In genomic region chr7:123774498-123774897, GRCh38 we compare ENCODE assay signal across 24 cellular contexts. TPM values are rescaled to one million over a fixed set of nuclear protein-coding genes. Genes with fewer than 3 reads are reported as not detected.
DNase-seq lines count a peak whose midpoint lies in the region; ATAC-seq, FAIRE-seq and TF ChIP-seq lines count a peak whose summit lies in the region.
"Had no signal": no experiment of that assay in that cellular context is flagged by ENCODE, and none has a peak within 500 bp of the region (broad histone marks: within the 10 kb centered on the region; RNA-seq: fewer than 3 reads in every experiment).

No MANE protein-coding gene starts in this region.

- no TSS peak for BruUV-seq in PC-3 (replicated peaks; lab: Mats Ljungman, UMichigan)

- POLR2A ChIA-PET in A549 (lab: Yijun Ruan, JAX): interaction anchor here (2.4 kb wide), 1 partner anchor 25 kb away, joined by 18 read pairs; the partner anchor contains the start of gene WASL
- POLR2A ChIA-PET in PC-3 (lab: Charles Lee; ENCODE audit: unreplicated experiment): no interaction called here

- dilution Hi-C loops in keratinocyte (cut with MboI; ENCODE audit: extremely low pct_ligation_motif_present, low sequenced_read_pairs): no loop called here

- H3K9me3 ChIP-seq in A549 (no peaks in the 10 kb centered on the region), PC-3 (ENCODE audit: low read length) (no peaks in the 10 kb centered on the region), keratinocyte (ENCODE audit: control insufficient read depth, low read depth, low read length) (no peaks in the 10 kb centered on the region), lung (ENCODE audit: control insufficient read depth in 2 of 2, insufficient read depth in 1 of 2, low read length in 1 of 2) (no peaks in the 10 kb centered on the region)
- H3K9me3 ChIP-seq: BE2C; BLaER1 treated with 17β-estradiol and CSF1 and Interleukin-3, amounts not matched to agents 10 nM and 100 nM had no signal

- no peak for TF ChIP-seq CTCF in A549 (IDR thresholded peaks at IDR 0.05)
- TF ChIP-seq CTCF in PC-3 (conservative IDR thresholded peaks at IDR 0.05; ENCODE audit: low read depth, low read length): no peak
- TF ChIP-seq CTCF in keratinocyte (optimal IDR thresholded peaks at IDR 0.05 in 1 of 3, IDR thresholded peaks at IDR 0.05 in 1 of 3, conservative IDR thresholded peaks at IDR 0.05 in 1 of 3; ENCODE audit: extremely low read depth in 1 of 3, insufficient read depth in 2 of 3, low read length in 3 of 3): no peak
- TF ChIP-seq CTCF in lung (IDR thresholded peaks at IDR 0.05; ENCODE audit: control extremely low read depth, extremely low read depth): no peak
- no peak for TF ChIP-seq CTCF in dorsolateral prefrontal cortex (IDR thresholded peaks at IDR 0.05 in 54 of 56, conservative IDR thresholded peaks at IDR 0.05 in 2 of 56; ENCODE audit: low read depth in 1 of 56, partially characterized antibody in 56 of 56)

- H3K4me2 ChIP-seq in A549 (peak overlapping the region; percentile 66; the same call in 1 of the 3 replicates), PC-3 (ENCODE audit: low read length) (peak overlapping the region; percentile 54; the same call in 1 of the 2 replicates), keratinocyte (ENCODE audit: control insufficient read depth, extremely low read depth, insufficient read depth, low read depth, low read length) (no peak overlapping the region)
- H3K4me2 ChIP-seq: BLaER1 treated with 17β-estradiol and CSF1 and Interleukin-3, amounts not matched to agents 10 nM and 100 nM had no signal

- H4K20me1 ChIP-seq in PC-3 (ENCODE audit: low read length): no peaks in the 10 kb centered on the region
- H4K20me1 ChIP-seq in keratinocyte (ENCODE audit: control insufficient read depth, extremely low read depth, insufficient read depth, low read length): no peaks in the 10 kb centered on the region
- H4K20me1 ChIP-seq: BLaER1 treated with 17β-estradiol and CSF1 and Interleukin-3, amounts not matched to agents 10 nM and 100 nM had no signal

- no peak for TF ChIP-seq POLR2A in A549 (IDR thresholded peaks at IDR 0.05; ENCODE audit: low read length)

- H3K9me2 ChIP-seq in PC-3 (replicated peaks; ENCODE audit: low read length): no peaks in the 10 kb centered on the region

- H3K36me3 ChIP-seq in PC-3 (ENCODE audit: low read depth, low read length): no peaks in the 10 kb centered on the region
- H3K36me3 ChIP-seq in keratinocyte (ENCODE audit: control insufficient read depth in 2 of 2, extremely low read depth in 1 of 2, insufficient read depth in 2 of 2, low read length in 2 of 2): no peaks in the 10 kb centered on the region
- no peaks in the 10 kb centered on the region for H3K36me3 ChIP-seq in lung (ENCODE audit: control insufficient read depth in 2 of 2, insufficient read depth in 2 of 2, low read length in 2 of 2)
- H3K36me3 ChIP-seq: BE2C; BLaER1 treated with 17β-estradiol and CSF1 and Interleukin-3, amounts not matched to agents 10 nM and 100 nM had no signal

- FAIRE-seq in A549 (lab: Jason Lieb, UNC) (no peak), keratinocyte (lab: Jason Lieb, UNC) (peak; percentile 80)
- FAIRE-seq: A204.1, GM12891, GM18507, H1 had no signal

- no peaks in the 10 kb centered on the region for H3F3A ChIP-seq in PC-3 (ENCODE audit: low read length, unreplicated experiment)

- H3K4me3 ChIP-seq in A549 (no peak overlapping the region), PC-3 (ENCODE audit: low read length) (no peak overlapping the region), keratinocyte (ENCODE audit: control insufficient read depth in 2 of 3, extremely low read depth in 1 of 3, insufficient read depth in 2 of 3, low read depth in 1 of 3, low read length in 3 of 3) (no peak overlapping the region), lung (no peak overlapping the region), dorsolateral prefrontal cortex (no peak overlapping the region)
- H3K4me3 ChIP-seq: BLaER1 treated with 17β-estradiol and CSF1 and Interleukin-3, amounts not matched to agents 10 nM and 100 nM had no signal

- H3K4me1 ChIP-seq in A549: peaks cover 48% of the 10 kb centered on the region
- peaks cover 50% of the 10 kb centered on the region for H3K4me1 ChIP-seq in PC-3 (ENCODE audit: insufficient read depth, low read length)
- H3K4me1 ChIP-seq in keratinocyte (ENCODE audit: control insufficient read depth, extremely low read depth, insufficient read depth, low read length): peaks cover 21% of the 10 kb centered on the region
- no peaks in the 10 kb centered on the region for H3K4me1 ChIP-seq in lung (ENCODE audit: control insufficient read depth in 2 of 2, insufficient read depth in 2 of 2, low read length in 2 of 2)
- H3K4me1 ChIP-seq: BE2C had no signal

- no peak for TF ChIP-seq RAD21 in A549 (conservative IDR thresholded peaks at IDR 0.05 in 1 of 2, IDR thresholded peaks at IDR 0.05 in 1 of 2)

- 82% methylated on average over 4 of the region's 4 CpGs for WGBS in A549 (ENCODE audit: missing lambda C conversion rate)
- 71 to 89% methylated on average over 4 of the region's 4 CpGs for WGBS in lung, 2 donors

- ATAC-seq in A549 (no peak), PC-3 (no peak), lung (ENCODE audit: insufficient read depth, low FRiP score) (peak; percentile 32), GM21723 (IDR thresholded peaks at IDR 0.05; ENCODE audit: unreplicated experiment) (no peak)

- CTCF ChIA-PET in A549 (lab: Yijun Ruan, JAX): interaction anchor here (1.3 to 4.7 kb wide), 5 partner anchors 18 to 97 kb away, joined by 4 to 22 read pairs (median 9); partner anchors contain the start of gene WASL
- CTCF ChIA-PET in PC-3 (lab: Charles Lee): interaction anchor here (0.5 kb wide), 1 partner anchor 58 kb away, joined by 3 read pairs; no protein-coding TSS in a partner anchor

- intact Hi-C loops in PC-3 (cut with micrococcal nuclease) (no loop called here), dorsolateral prefrontal cortex (cut with DNase I) (no loop called here)

- no peak overlapping the region for H3K9ac ChIP-seq in PC-3 (ENCODE audit: low read length)
- no peak overlapping the region for H3K9ac ChIP-seq in keratinocyte (ENCODE audit: control insufficient read depth, extremely low read depth, insufficient read depth, low read length)
- H3K9ac ChIP-seq: BLaER1 treated with 17β-estradiol and CSF1 and Interleukin-3, amounts not matched to agents 10 nM and 100 nM had no signal

- H3K79me2 ChIP-seq in PC-3 (ENCODE audit: low read length) (no peaks in the 10 kb centered on the region), keratinocyte (ENCODE audit: control insufficient read depth, insufficient read depth, low read length) (no peaks in the 10 kb centered on the region)

- no peaks in the 10 kb centered on the region for H3K9me1 ChIP-seq in keratinocyte (ENCODE audit: control insufficient read depth, extremely low read depth, insufficient read depth, low read length)

- H3K27me3 ChIP-seq in PC-3 (ENCODE audit: low read length) (no peaks in the 10 kb centered on the region), keratinocyte (ENCODE audit: control insufficient read depth, extremely low read depth, insufficient read depth, low read length) (no peaks in the 10 kb centered on the region), lung (ENCODE audit: control insufficient read depth, insufficient read depth) (no peaks in the 10 kb centered on the region), dorsolateral prefrontal cortex (peaks cover 0 to 10% (median 0%) of the 10 kb centered on the region in 45 donors)
- H3K27me3 ChIP-seq: BLaER1 treated with 17β-estradiol and CSF1 and Interleukin-3, amounts not matched to agents 10 nM and 100 nM had no signal

- TF ChIP-seq EP300 in A549 (IDR thresholded peaks at IDR 0.05): no peak

- peak overlapping the region in 1 of 2 experiments; percentile 70; a peak in 3 of 6 replicates for H3K27ac ChIP-seq in A549
- H3K27ac ChIP-seq in PC-3 (ENCODE audit: low read length): peak overlapping the region; percentile 77; the same call in 1 of the 2 replicates
- H3K27ac ChIP-seq in keratinocyte (ENCODE audit: control insufficient read depth, insufficient read depth, low read length): no peak overlapping the region
- H3K27ac ChIP-seq in lung (ENCODE audit: low read depth in 1 of 2, low read length in 1 of 2): no peak overlapping the region
- H3K27ac ChIP-seq in dorsolateral prefrontal cortex: no peak overlapping the region
- H3K27ac ChIP-seq: 22Rv1; BLaER1 treated with 17β-estradiol and CSF1 and Interleukin-3, amounts not matched to agents 10 nM and 100 nM had no signal

- H2AFZ ChIP-seq in PC-3 (ENCODE audit: low read length) (no peak overlapping the region), keratinocyte (ENCODE audit: control insufficient read depth, low read length) (no peak overlapping the region)

- DNase-seq in A549 (ENCODE audit: low read depth in 1 of 2, low spot score in 1 of 2): no peak
- DNase-seq in PC-3: no peak
- no peak for DNase-seq in keratinocyte (ENCODE audit: low read depth, low spot score)
- DNase-seq in lung (ENCODE audit: low spot score): no peak
- no peak for DNase-seq in activated CD4-positive, CD25-positive, alpha-beta regulatory T cell treated with anti-CD3 and anti-CD28 coated beads, Interleukin-2, amount 50 U/mL, for 72 hours
- DNase-seq in dorsolateral prefrontal cortex: no peak
- no peak for DNase-seq in iPS-NIHi7 (ENCODE audit: extremely low spot score)
- DNase-seq: ACHN; AML-193; BE2C; CD4-positive, alpha-beta T cell; CD8-positive, alpha-beta memory T cell; DMS53; DMS79 treated with DMSO at 0.1 percent for 48 hours; GF-D8; H7; HCEC 1CT had no signal

RNA-seq across cellular contexts. Expression of gene WASL, which starts 25.7 kb away (rescaled TPM):
- polyA plus RNA-seq in A549 (2011; rRNA removed): 18.5 and 21.2 TPM in 2 replicates
- polyA plus RNA-seq in A549 (2012; cell fraction: cytosol; rRNA removed): 7.1 and 9.5 TPM in 2 replicates
- polyA plus RNA-seq in A549 (2012; cell fraction: nucleus; rRNA removed): 5.2 and 5.6 TPM in 2 replicates
- 18.6 to 21.0 TPM (median 20.2 TPM) in 3 replicates for polyA plus RNA-seq in A549 (2017; fragmentation: RNase III; extraction: RNeasy Plus Mini Kit Qiagen cat#74134 plus additional on column Dnase treatment)
- 6.2 and 7.5 TPM in 2 replicates for polyA minus RNA-seq in A549 (2011; rRNA and poly(A)+ RNA removed)
- total RNA-seq in PC-3 (2014; rRNA removed): 8.5 and 10.9 TPM in 2 replicates
- 9.5 to 17.5 TPM (median 15.9 TPM) in 3 replicates for polyA plus RNA-seq in keratinocyte
- 25.5 TPM for polyA plus RNA-seq in keratinocyte (2011; ENCODE audit: low read depth)
- 14.2 and 23.6 TPM in 2 replicates for polyA plus RNA-seq in keratinocyte (2011; cell fraction: cytosol; rRNA removed)
- polyA plus RNA-seq in keratinocyte (2011; cell fraction: nucleus; rRNA removed): 12.6 and 15.4 TPM in 2 replicates
- polyA plus RNA-seq in keratinocyte (2012; ENCODE audit: low replicate concordance): 22.6 and 35.5 TPM in 2 replicates
- 6.2 to 11.4 TPM (median 6.9 TPM) in 3 replicates for polyA minus RNA-seq in keratinocyte
- 9.4 TPM for polyA minus RNA-seq in keratinocyte (2011; cell fraction: cytosol; rRNA and poly(A)+ RNA removed)
- 10.4 and 19.6 TPM in 2 replicates for polyA minus RNA-seq in keratinocyte (2011; cell fraction: nucleus; rRNA and poly(A)+ RNA removed)
- 10 to 100 TPM; 28.3 to 52.7 TPM for total RNA-seq in lung
- 10 to 100 TPM; 11.8 to 16.0 TPM for polyA plus RNA-seq in lung
- total RNA-seq in dorsolateral prefrontal cortex: 10 to 100 TPM; 41.1 to 88.3 (median 68.7) TPM
